In the genomic region with DNA sequence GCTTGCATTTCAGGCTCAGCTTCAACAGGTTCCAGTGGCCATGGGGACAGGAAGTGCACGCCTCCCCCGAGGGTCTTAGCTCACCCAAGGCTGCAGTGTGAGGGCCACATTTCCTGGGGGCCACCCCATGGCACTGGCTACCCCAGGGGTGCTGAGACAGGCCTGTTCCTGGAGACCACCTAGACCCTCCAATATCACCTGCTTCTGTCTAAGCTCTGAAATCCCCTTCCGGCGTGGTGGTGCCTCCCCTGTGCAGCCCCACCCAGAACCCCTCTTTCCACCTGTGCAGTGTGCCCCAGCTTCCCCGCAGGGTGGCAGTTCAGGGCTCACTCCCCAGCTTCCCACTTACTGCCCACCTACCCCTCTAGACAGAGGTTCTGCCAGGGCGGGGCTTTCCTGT, we compare ENCODE assay signal across 23 cellular contexts.
"Had no signal": no experiment of that assay in that cellular context is flagged by ENCODE, and none has a peak within 500 bp of the region (broad histone marks: within the 10 kb centered on the region; RNA-seq: fewer than 3 reads in every experiment).

No MANE protein-coding gene starts in this region.

- H3K27ac Mint-ChIP-seq: activated CD4-positive, alpha-beta T cell treated with anti-CD3 and anti-CD28 coated beads, Interleukin-2, amount 10 ng/mL, durations not matched to agents 24 days and 14 days; activated CD8-positive, alpha-beta T cell treated with anti-CD3 and anti-CD28 coated beads for 36 hours; activated naive CD4-positive, alpha-beta T cell treated with anti-CD3 and anti-CD28 coated beads, Interleukin-2, amount 10 ng/mL, durations not matched to agents 7 days and 5 days; activated naive CD8-positive, alpha-beta T cell; activated naive CD8-positive, alpha-beta T cell treated with anti-CD3 and anti-CD28 coated beads, Interleukin-2, amount 50 U/mL, for 24 hours; brain had no signal

- H3K27me3 ChIP-seq: SJCRH30 had no signal

- H3K27ac ChIP-seq: SJCRH30, SK-N-MC had no signal

- DNase-seq: activated CD4-positive, alpha-beta T cell treated with anti-CD3 and anti-CD28 coated beads, Interleukin-2, amount 10 ng/mL, durations not matched to agents 24 days and 14 days; activated CD4-positive, alpha-beta T cell treated with anti-CD3 and anti-CD28 coated beads, Interleukin-2, amount 50 U/mL, for 4 hours; activated CD8-positive, alpha-beta T cell treated with anti-CD3 and anti-CD28 coated beads for 36 hours; activated effector memory CD4-positive, alpha-beta T cell treated with Interleukin-2 at 50 U/mL for 16 hours; activated naive CD4-positive, alpha-beta T cell treated with anti-CD3 and anti-CD28 coated beads, Interleukin-2, amount 10 ng/mL, durations not matched to agents 7 days and 5 days; activated naive CD8-positive, alpha-beta T cell treated with anti-CD3 and anti-CD28 coated beads, Interleukin-2, amount 50 U/mL, for 24 hours; activated T-cell treated with anti-CD3 and anti-CD28 coated beads for 4 hours; activated T-cell treated with anti-CD3 and anti-CD28 coated beads, Interleukin-2, amount 50 U/mL, for 48 hours; anterior cingulate cortex; Karpas-422; KBM-7; NCI-H1105; NCI-H1417 treated with DMSO at 0.1 percent for 48 hours; NCI-H1930; NCI-H2081 treated with DMSO at 0.1 percent for 48 hours; NCI-H345; NCI-H524 treated with DMSO at 0.1 percent for 48 hours; SHP77; SJCRH30; T1000 had no signal

- H3K36me3 ChIP-seq: SJCRH30 had no signal

- H3K9me3 ChIP-seq: SJCRH30 had no signal

- H3K9me3 Mint-ChIP-seq: activated CD4-positive, alpha-beta T cell treated with anti-CD3 and anti-CD28 coated beads, Interleukin-2, amount 10 ng/mL, durations not matched to agents 24 days and 14 days; activated CD8-positive, alpha-beta T cell treated with anti-CD3 and anti-CD28 coated beads for 36 hours; activated naive CD4-positive, alpha-beta T cell treated with anti-CD3 and anti-CD28 coated beads, Interleukin-2, amount 10 ng/mL, durations not matched to agents 7 days and 5 days; activated naive CD8-positive, alpha-beta T cell treated with anti-CD3 and anti-CD28 coated beads, Interleukin-2, amount 50 U/mL, for 24 hours; brain had no signal

- H3K4me3 Mint-ChIP-seq: activated CD4-positive, alpha-beta T cell treated with anti-CD3 and anti-CD28 coated beads, Interleukin-2, amount 10 ng/mL, durations not matched to agents 24 days and 14 days; activated CD8-positive, alpha-beta T cell treated with anti-CD3 and anti-CD28 coated beads for 36 hours; activated naive CD4-positive, alpha-beta T cell treated with anti-CD3 and anti-CD28 coated beads, Interleukin-2, amount 10 ng/mL, durations not matched to agents 7 days and 5 days; activated naive CD8-positive, alpha-beta T cell; activated naive CD8-positive, alpha-beta T cell treated with anti-CD3 and anti-CD28 coated beads, Interleukin-2, amount 50 U/mL, for 24 hours; brain had no signal

- H3K4me1 ChIP-seq: SJCRH30 had no signal

- H3K4me1 Mint-ChIP-seq: activated naive CD4-positive, alpha-beta T cell treated with anti-CD3 and anti-CD28 coated beads, Interleukin-2, amount 10 ng/mL, durations not matched to agents 7 days and 5 days; activated naive CD8-positive, alpha-beta T cell treated with anti-CD3 and anti-CD28 coated beads, Interleukin-2, amount 50 U/mL, for 24 hours had no signal

- H3K4me3 ChIP-seq: SJCRH30, SK-N-MC had no signal

- H3K36me3 Mint-ChIP-seq: activated naive CD4-positive, alpha-beta T cell treated with anti-CD3 and anti-CD28 coated beads, Interleukin-2, amount 10 ng/mL, durations not matched to agents 7 days and 5 days; activated naive CD8-positive, alpha-beta T cell; brain had no signal
